Comparison of ENCODE assay signal across 9 cellular contexts in genomic region chr3:54123538-54124196, GRCh38. TPM values are rescaled to one million over a fixed set of nuclear protein-coding genes. Genes with fewer than 3 reads are reported as not detected.
DNase-seq lines count a peak whose midpoint lies in the region; TF ChIP-seq lines count a peak whose summit lies in the region.
"Had no signal": no experiment of that assay in that cellular context is flagged by ENCODE, and none has a peak within 500 bp of the region (broad histone marks: within the 10 kb centered on the region; RNA-seq: fewer than 3 reads in every experiment).

No MANE protein-coding gene starts in this region.

- H2BK12ac ChIP-seq in H9 (ENCODE audit: insufficient read length, low read depth, low read length): no peak overlapping the region

- H3K4me1 Mint-ChIP-seq in H9: peaks cover 15 to 25% of the 10 kb centered on the region in 2 experiments

- H2BK15ac ChIP-seq in H9 (ENCODE audit: low read depth, low read length): no peak overlapping the region

- no peaks in the 10 kb centered on the region for H3K4me1 ChIP-seq in H9 (ENCODE audit: insufficient read depth, low read length)
- peaks cover 0 to 10% of the 10 kb centered on the region in 2 donors for H3K4me1 ChIP-seq in right atrium auricular region
- peaks cover 0 to 29% (median 20%) of the 10 kb centered on the region in 4 donors for H3K4me1 ChIP-seq in sigmoid colon

- H3K4me3 ChIP-seq in right atrium auricular region (peak overlapping the region; percentile 48 to 70), sigmoid colon (peak overlapping the region; percentile 51 to 76 (median 65))

- TF ChIP-seq CTCF in H9 (conservative IDR thresholded peaks at IDR 0.05) (no peak), right atrium auricular region (IDR thresholded peaks at IDR 0.05) (no peak), sigmoid colon (IDR thresholded peaks at IDR 0.05) (no peak)

- peak overlapping the region; percentile 78 for H3K4me2 ChIP-seq in H9 (ENCODE audit: insufficient read depth, insufficient read length, low read length)

- intact Hi-C loops in sigmoid colon (cut with DNase I): loop anchor here (5.0 kb wide), 1 partner anchor 231 kb away; the partner anchor contains the start of gene SELENOK

- no peak overlapping the region for H3K27ac ChIP-seq in H9 (ENCODE audit: insufficient read length, low read depth, low read length)
- H3K27ac ChIP-seq in right atrium auricular region: peak overlapping the region; percentile 74 to 80
- peak overlapping the region; percentile 66 to 88 (median 81) for H3K27ac ChIP-seq in sigmoid colon

- H3K23ac ChIP-seq in H9 (ENCODE audit: insufficient read length, low read depth, low read length): no peak overlapping the region

- H2AK5ac ChIP-seq in H9 (ENCODE audit: insufficient read length, low read length): no peak overlapping the region

- no CpG with 5 or more reads among the region's 18 CpGs for WGBS in H9 (ENCODE audit: extremely low coverage, insufficient read length, low lambda C conversion rate)
- WGBS in sigmoid colon, 2 donors: 4 to 6% methylated on average over 18 of the region's 18 CpGs

- H4K91ac ChIP-seq in H9 (ENCODE audit: insufficient read length, low read depth, low read length): no peak overlapping the region

- H2BK5ac ChIP-seq in H9 (ENCODE audit: insufficient read length, low read length): no peak overlapping the region

- DNase-seq in H9: no peak
- DNase-seq in SK-N-DZ (ENCODE audit: low spot score): peak; percentile 41
- DNase-seq in right atrium auricular region (ENCODE audit: low spot score): no peak
- no peak for DNase-seq in sigmoid colon
- no peak for DNase-seq in GDM1 (lab: John Stamatoyannopoulos, UW)
- DNase-seq in RPMI8226: no peak
- no peak for DNase-seq in ureter (ENCODE audit: low spot score)
- DNase-seq in NCI-H1694 treated with DMSO at 0.1 percent for 48 hours (lab: John Stamatoyannopoulos, UW): no peak
- DNase-seq: KG1 had no signal

- no peak overlapping the region for H2AFZ ChIP-seq in H9 (ENCODE audit: low read length)

- no peaks in the 10 kb centered on the region for H3K79me2 ChIP-seq in H9 (ENCODE audit: insufficient read depth, low read length)

- no peak overlapping the region for H4K8ac ChIP-seq in H9 (replicated peaks; ENCODE audit: insufficient read length, low read depth, low read length)

- H3K27ac Mint-ChIP-seq in H9: no peak overlapping the region

- TF ChIP-seq POLR2A in sigmoid colon (IDR thresholded peaks at IDR 0.05): no peak

- peaks cover 79% of the 10 kb centered on the region for H3K27me3 Mint-ChIP-seq in H9 (ENCODE audit: low read depth)

- H3K36me3 Mint-ChIP-seq in H9 (ENCODE audit: insufficient read depth in 1 of 3, low read depth in 3 of 3): no peaks in the 10 kb centered on the region; a peak in 1 of 7 replicates

- no peak overlapping the region for H2BK120ac ChIP-seq in H9 (ENCODE audit: low read depth, low read length, poor library complexity, severe bottlenecking)

- no peak overlapping the region for H3K56ac ChIP-seq in H9 (ENCODE audit: insufficient read length, low read depth, low read length)

- peak in 1 of 4 donors; percentile 11 for TF ChIP-seq EP300 in sigmoid colon (IDR thresholded peaks at IDR 0.05)

- no peak overlapping the region for H3K18ac ChIP-seq in H9 (ENCODE audit: insufficient read length, low read depth, low read length)

- H3K4ac ChIP-seq in H9 (ENCODE audit: low read depth, low read length): no peak overlapping the region

- H3K9me3 ChIP-seq in H9 (ENCODE audit: control insufficient read depth, low read depth, low read length) (no peaks in the 10 kb centered on the region), right atrium auricular region (no peaks in the 10 kb centered on the region), sigmoid colon (no peaks in the 10 kb centered on the region)

- H4K20me1 ChIP-seq in H9 (ENCODE audit: control insufficient read depth, insufficient read depth, insufficient read length): no peaks in the 10 kb centered on the region

- H3K9ac ChIP-seq in H9 (ENCODE audit: extremely low read depth, insufficient read length, low read length): no peak overlapping the region

- H3K79me1 ChIP-seq in H9 (ENCODE audit: insufficient read depth, low read depth, low read length, poor library complexity, severe bottlenecking): no peaks in the 10 kb centered on the region

- H4K5ac ChIP-seq in H9 (ENCODE audit: insufficient read length, low read depth, low read length): no peak overlapping the region

- H3K36me3 ChIP-seq in right atrium auricular region (no peaks in the 10 kb centered on the region), sigmoid colon (no peaks in the 10 kb centered on the region)

- peaks cover 33% of the 10 kb centered on the region for H3K27me3 ChIP-seq in H9 (ENCODE audit: insufficient read depth, low read length)
- no peaks in the 10 kb centered on the region for H3K27me3 ChIP-seq in right atrium auricular region
- H3K27me3 ChIP-seq in sigmoid colon: peaks cover 0 to 15% (median 0%) of the 10 kb centered on the region in 3 donors

- H3K9me3 Mint-ChIP-seq in H9: no peaks in the 10 kb centered on the region

- peak overlapping the region; percentile 52 to 78 for H3K4me3 Mint-ChIP-seq in H9

- H3T11ph ChIP-seq in H9 (ENCODE audit: low read length): no peak overlapping the region

- no peak overlapping the region for H3K14ac ChIP-seq in H9 (ENCODE audit: insufficient read depth, low read length)

- H2BK20ac ChIP-seq in H9 (ENCODE audit: low read depth, low read length, poor library complexity, severe bottlenecking): no peak overlapping the region

- H3K23me2 ChIP-seq in H9 (ENCODE audit: insufficient read length, low read depth, low read length, poor library complexity, severe bottlenecking): peaks cover 23% of the 10 kb centered on the region

RNA-seq across cellular contexts. Expression of gene CACNA2D3, which starts 1.3 kb away (rescaled TPM):
- 3.0 and 3.2 TPM in 2 replicates for total RNA-seq in H9 (2021)
- polyA plus RNA-seq in SK-N-DZ (2014; cell fraction: cytosol; rRNA removed): 0.27 and 0.42 TPM in 2 replicates
- 3.5 and 5.8 TPM in 2 replicates for polyA plus RNA-seq in SK-N-DZ (2014; cell fraction: nucleus; rRNA removed)
- 10 to 100 TPM; 10.9 to 17.2 TPM for total RNA-seq in right atrium auricular region
- total RNA-seq in sigmoid colon: 10 to 100 TPM in 1 of 4 donors, 1 to 10 TPM in 3; 4.6 to 10.2 (median 6.1) TPM
- polyA plus RNA-seq in sigmoid colon: under 1 TPM in 2 of 3 donors, not detected in 1; 0.32 to 0.69 TPM
- 8.3 TPM for total RNA-seq in ureter
